21 cellular contexts compared by ENCODE assay signal in the genomic region with DNA sequence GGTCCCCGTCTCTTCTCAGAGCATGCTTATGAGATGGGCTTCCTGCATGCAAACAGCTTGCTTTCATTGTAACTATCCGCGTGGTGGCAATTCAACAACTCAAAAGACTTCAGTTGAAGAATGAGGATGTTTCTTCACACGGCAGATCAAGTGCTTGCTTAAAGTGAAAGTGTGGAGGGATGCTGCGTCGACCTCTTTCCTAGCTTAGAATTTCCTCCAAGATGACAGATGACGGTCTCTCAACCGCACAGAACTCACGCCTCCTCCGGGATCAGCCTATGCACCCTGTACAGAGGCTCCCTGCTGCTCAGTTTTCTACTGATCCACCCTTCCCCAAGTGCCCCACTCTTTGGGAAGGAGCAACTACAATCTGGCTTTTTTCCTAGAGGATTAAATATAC. TPM values are rescaled to one million over a fixed set of nuclear protein-coding genes. Genes with fewer than 3 reads are reported as not detected.
DNase-seq lines count a peak whose midpoint lies in the region; ATAC-seq and TF ChIP-seq lines count a peak whose summit lies in the region.
"Had no signal": no experiment of that assay in that cellular context is flagged by ENCODE, and none has a peak within 500 bp of the region (broad histone marks: within the 10 kb centered on the region; RNA-seq: fewer than 3 reads in every experiment).

No MANE protein-coding gene starts in this region.

- peaks cover 0 to 8% (median under 1%) of the 10 kb centered on the region in 4 donors for H3K36me3 ChIP-seq in liver (ENCODE audit: control insufficient read depth in 4 of 4, insufficient read depth in 3 of 4, low read depth in 1 of 4, low read length in 3 of 4)
- H3K36me3 ChIP-seq: HAP-1, transverse colon, WERI-Rb-1 had no signal

- H3K4me3 Mint-ChIP-seq in CD14-positive monocyte: peak overlapping the region; percentile 66 to 73
- H3K4me3 Mint-ChIP-seq: activated T-cell treated with anti-CD3 and anti-CD28 coated beads, Interleukin-2, amount 50 U/mL, for 24 hours; stimulated activated naive CD8-positive, alpha-beta T cell treated with anti-CD3 and anti-CD28 coated beads, Interleukin-15, Interleukin-2, amounts not matched to agents 100 ng/mL and 50 ng/mL, for 24 hours had no signal

- H3K27ac ChIP-seq in VCaP (peak overlapping the region; percentile 92), liver (ENCODE audit: low read depth in 1 of 2, low read length in 2 of 2) (peak overlapping the region; percentile 96)
- H3K27ac ChIP-seq: transverse colon, WERI-Rb-1 had no signal

- H3K27me3 Mint-ChIP-seq in CD14-positive monocyte (ENCODE audit: low read depth in 3 of 3): peaks cover 11 to 22% (median 12%) of the 10 kb centered on the region in 3 donors

- peak; percentile 36 for DNase-seq in AG10803 (ENCODE audit: low read depth)
- DNase-seq in CD14-positive monocyte (ENCODE audit: low spot score): no peak
- no peak for DNase-seq in glomerular visceral epithelial cell (ENCODE audit: extremely low spot score)
- no peak for DNase-seq in DMS 273 (lab: John Stamatoyannopoulos, UW; ENCODE audit: unreplicated experiment)
- DNase-seq: activated CD4-positive, alpha-beta T cell treated with anti-CD3 and anti-CD28 coated beads, Interleukin-2, amount 50 U/mL, for 4 hours; activated naive CD4-positive, alpha-beta T cell treated with anti-CD3 and anti-CD28 coated beads, Interleukin-2, amount 50 U/mL, for 16 hours; activated T-cell treated with anti-CD3 and anti-CD28 coated beads, Interleukin-2, amount 50 U/mL, for 24 hours; AML-193; Calu3; left ventricle myocardium superior; NCI-H1417; NCI-H526; SHP77 treated with DMSO at 0.1 percent for 48 hours; stimulated activated CD4-positive, alpha-beta T cell treated with anti-CD3 and anti-CD28 coated beads, Interleukin-4, amount 100 ng/mL, for 24 hours; transverse colon; WERI-Rb-1 had no signal

- no peaks in the 10 kb centered on the region for H3K36me3 Mint-ChIP-seq in CD14-positive monocyte

- peaks cover 32% of the 10 kb centered on the region for H3K4me1 Mint-ChIP-seq in CD14-positive monocyte

- WGBS in liver: 72% methylated on average over 10 of the region's 10 CpGs

- H3K9ac ChIP-seq in liver (ENCODE audit: low read depth in 1 of 2, low read length in 2 of 2): peak overlapping the region in 1 of 2 donors; percentile 55

- peaks cover 0 to 9% (median 0%) of the 10 kb centered on the region in 7 donors for H3K9me3 Mint-ChIP-seq in CD14-positive monocyte
- H3K9me3 Mint-ChIP-seq: activated T-cell treated with anti-CD3 and anti-CD28 coated beads, Interleukin-2, amount 50 U/mL, for 24 hours; stimulated activated naive CD8-positive, alpha-beta T cell treated with anti-CD3 and anti-CD28 coated beads, Interleukin-15, Interleukin-2, amounts not matched to agents 100 ng/mL and 50 ng/mL, for 24 hours had no signal

- no peak for ATAC-seq in HG03432 (IDR thresholded peaks at IDR 0.05; ENCODE audit: unreplicated experiment)
- ATAC-seq: left ventricle myocardium superior had no signal

- H3K9me3 ChIP-seq in liver (ENCODE audit: control insufficient read depth in 4 of 4, low read length in 3 of 4): no peaks in the 10 kb centered on the region
- H3K9me3 ChIP-seq: HAP-1, transverse colon had no signal

- no peak for TF ChIP-seq RAD21 in liver (IDR thresholded peaks at IDR 0.05)

- H3K4me3 ChIP-seq in AG10803 (ENCODE audit: low read length) (peak overlapping the region; percentile 27), liver (ENCODE audit: low read depth in 1 of 3, low read length in 3 of 3) (no peak overlapping the region)
- H3K4me3 ChIP-seq: HAP-1, transverse colon had no signal

- peaks cover 17 to 81% (median 62%) of the 10 kb centered on the region in 4 donors for H3K4me1 ChIP-seq in liver (ENCODE audit: control insufficient read depth in 4 of 4, insufficient read depth in 4 of 4, low read length in 3 of 4)
- H3K4me1 ChIP-seq: HAP-1 had no signal

- intact Hi-C loops in CD14-positive monocyte (cut with micrococcal nuclease): no loop called here

- H3K27ac Mint-ChIP-seq in CD14-positive monocyte: peak overlapping the region in 2 of 7 donors; percentile 19 to 29
- H3K27ac Mint-ChIP-seq: activated T-cell treated with anti-CD3 and anti-CD28 coated beads, Interleukin-2, amount 50 U/mL, for 24 hours; stimulated activated naive CD8-positive, alpha-beta T cell treated with anti-CD3 and anti-CD28 coated beads, Interleukin-15, Interleukin-2, amounts not matched to agents 100 ng/mL and 50 ng/mL, for 24 hours had no signal

- TF ChIP-seq CTCF in AG10803 (conservative IDR thresholded peaks at IDR 0.05; ENCODE audit: low read length) (no peak), CD14-positive monocyte (IDR thresholded peaks at IDR 0.05) (no peak), VCaP (conservative IDR thresholded peaks at IDR 0.05) (no peak), liver (IDR thresholded peaks at IDR 0.05; ENCODE audit: low read depth, low read length, missing input control) (no peak)

- no peaks in the 10 kb centered on the region for H3K27me3 ChIP-seq in liver (ENCODE audit: control insufficient read depth in 4 of 4, insufficient read depth in 4 of 4, low read length in 3 of 4)
- H3K27me3 ChIP-seq: transverse colon had no signal

TF ChIP-seq in liver, 16 proteins besides CTCF, POLR2A, EP300 and RAD21:
- TF ChIP-seq, protein P1, sequence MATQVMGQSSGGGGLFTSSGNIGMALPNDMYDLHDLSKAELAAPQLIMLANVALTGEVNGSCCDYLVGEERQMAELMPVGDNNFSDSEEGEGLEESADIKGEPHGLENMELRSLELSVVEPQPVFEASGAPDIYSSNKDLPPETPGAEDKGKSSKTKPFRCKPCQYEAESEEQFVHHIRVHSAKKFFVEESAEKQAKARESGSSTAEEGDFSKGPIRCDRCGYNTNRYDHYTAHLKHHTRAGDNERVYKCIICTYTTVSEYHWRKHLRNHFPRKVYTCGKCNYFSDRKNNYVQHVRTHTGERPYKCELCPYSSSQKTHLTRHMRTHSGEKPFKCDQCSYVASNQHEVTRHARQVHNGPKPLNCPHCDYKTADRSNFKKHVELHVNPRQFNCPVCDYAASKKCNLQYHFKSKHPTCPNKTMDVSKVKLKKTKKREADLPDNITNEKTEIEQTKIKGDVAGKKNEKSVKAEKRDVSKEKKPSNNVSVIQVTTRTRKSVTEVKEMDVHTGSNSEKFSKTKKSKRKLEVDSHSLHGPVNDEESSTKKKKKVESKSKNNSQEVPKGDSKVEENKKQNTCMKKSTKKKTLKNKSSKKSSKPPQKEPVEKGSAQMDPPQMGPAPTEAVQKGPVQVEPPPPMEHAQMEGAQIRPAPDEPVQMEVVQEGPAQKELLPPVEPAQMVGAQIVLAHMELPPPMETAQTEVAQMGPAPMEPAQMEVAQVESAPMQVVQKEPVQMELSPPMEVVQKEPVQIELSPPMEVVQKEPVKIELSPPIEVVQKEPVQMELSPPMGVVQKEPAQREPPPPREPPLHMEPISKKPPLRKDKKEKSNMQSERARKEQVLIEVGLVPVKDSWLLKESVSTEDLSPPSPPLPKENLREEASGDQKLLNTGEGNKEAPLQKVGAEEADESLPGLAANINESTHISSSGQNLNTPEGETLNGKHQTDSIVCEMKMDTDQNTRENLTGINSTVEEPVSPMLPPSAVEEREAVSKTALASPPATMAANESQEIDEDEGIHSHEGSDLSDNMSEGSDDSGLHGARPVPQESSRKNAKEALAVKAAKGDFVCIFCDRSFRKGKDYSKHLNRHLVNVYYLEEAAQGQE (IDR thresholded peaks at IDR 0.05): no peak
- TF ChIP-seq FOXA2 (IDR thresholded peaks at IDR 0.05) (no peak), MAX (IDR thresholded peaks at IDR 0.05) (no peak), GABPA (IDR thresholded peaks at IDR 0.05 in 1 of 2, conservative IDR thresholded peaks at IDR 0.05 in 1 of 2) (no peak), YY1 (IDR thresholded peaks at IDR 0.05) (no peak), TAF1 (conservative IDR thresholded peaks at IDR 0.05) (no peak), ZBTB33 (IDR thresholded peaks at IDR 0.05) (no peak), FOXA1 (IDR thresholded peaks at IDR 0.05) (no peak), HNF4A (conservative IDR thresholded peaks at IDR 0.05) (no peak), JUND (IDR thresholded peaks at IDR 0.05) (no peak), SP1 (IDR thresholded peaks at IDR 0.05) (no peak), RXRA (IDR thresholded peaks at IDR 0.05) (no peak), HNF4G (IDR thresholded peaks at IDR 0.05) (no peak), EGR1 (IDR thresholded peaks at IDR 0.05; ENCODE audit: low read depth in 2 of 2) (no peak), NR2F2 (IDR thresholded peaks at IDR 0.05) (no peak)
- TF ChIP-seq, protein P2, sequence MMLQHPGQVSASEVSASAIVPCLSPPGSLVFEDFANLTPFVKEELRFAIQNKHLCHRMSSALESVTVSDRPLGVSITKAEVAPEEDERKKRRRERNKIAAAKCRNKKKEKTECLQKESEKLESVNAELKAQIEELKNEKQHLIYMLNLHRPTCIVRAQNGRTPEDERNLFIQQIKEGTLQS (IDR thresholded peaks at IDR 0.05): no peak

RNA-seq across cellular contexts. Expression of gene PCSK6, which starts 47.8 kb away (rescaled TPM):
- polyA plus RNA-seq in CD14-positive monocyte (under 1 TPM; 0.05 to 0.10 TPM), liver (100 to 1,000 TPM in 1 of 2 donors, 10 to 100 TPM in 1; 94.8 to 212 TPM)
- 100 to 1,000 TPM; 124 to 398 TPM for total RNA-seq in liver

Comparison
In these comparisons a context has a peak if more than half of its experiments do, and no peak if none do; other contexts are left out.
1. RNA of gene PCSK6, which starts 47.8 kb away (polyA plus RNA-seq): 94.8 to 212 TPM in liver; 0.05 to 0.10 TPM in CD14-positive monocyte; every median in the first group is over 10 times any median in the second.